In the genomic region with DNA sequence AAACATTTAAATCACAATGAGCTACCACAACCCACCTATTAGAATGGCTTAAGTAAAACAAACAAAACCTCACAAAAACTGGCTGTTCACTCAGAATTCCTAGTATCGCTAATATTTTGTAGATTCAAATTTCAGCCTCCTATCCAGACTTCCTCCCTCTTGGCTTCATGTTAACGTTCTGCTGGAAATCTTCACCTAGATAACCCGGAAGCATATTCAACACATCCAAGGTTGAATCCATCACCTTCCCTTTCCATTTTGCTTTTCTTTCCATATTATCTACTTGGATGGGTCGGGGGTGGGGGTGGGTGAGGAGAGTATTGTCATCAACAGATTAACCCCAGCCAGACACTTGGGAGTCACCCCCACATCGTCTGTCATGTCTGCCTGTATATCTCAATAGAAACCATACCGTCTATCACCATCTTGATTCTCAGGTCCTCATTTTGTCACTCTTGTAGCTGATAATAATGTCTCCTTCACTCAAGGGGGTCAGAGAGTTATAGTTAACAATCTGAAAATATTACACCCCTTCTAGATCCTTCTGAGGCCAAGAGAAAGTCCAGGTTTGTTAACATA, we compare ENCODE assay signal across 11 cellular contexts. TPM values are rescaled to one million over a fixed set of nuclear protein-coding genes. Genes with fewer than 3 reads are reported as not detected.
A peak's percentile ranks its signal among the peaks of the same experiment; 100 is the strongest.
DNase-seq lines count a peak whose midpoint lies in the region; ATAC-seq, FAIRE-seq and TF ChIP-seq lines count a peak whose summit lies in the region.
"Had no signal": no experiment of that assay in that cellular context is flagged by ENCODE, and none has a peak within 500 bp of the region (broad histone marks: within the 10 kb centered on the region; RNA-seq: fewer than 3 reads in every experiment).

No MANE protein-coding gene starts in this region.

- H3K27ac Mint-ChIP-seq in activated CD4-positive, alpha-beta T cell treated with anti-CD3 and anti-CD28 coated beads, Interleukin-2, amount 10 ng/mL, durations not matched to agents 7 days and 5 days = peak overlapping the region; percentile 43
- H3K27ac Mint-ChIP-seq in osteocyte (ENCODE audit: unreplicated experiment) = no peak overlapping the region

- no peak for FAIRE-seq in K562 (lab: Jason Lieb, UNC)

- no peaks in the 10 kb centered on the region for H3K9me1 ChIP-seq in K562 (ENCODE audit: control insufficient read depth, insufficient read depth, low read length)

- H3K36me3 ChIP-seq in Loucy (ENCODE audit: insufficient read depth, low read length) (no peaks in the 10 kb centered on the region), K562 (ENCODE audit: control insufficient read depth, insufficient read depth, low read length) (peaks cover 29% of the 10 kb centered on the region)
- H3K36me3 ChIP-seq: brain microvascular endothelial cell, suprapubic skin had no signal

- no peak for TF ChIP-seq POLR2A in K562 (conservative IDR thresholded peaks at IDR 0.05)

- POLR2A ChIA-PET in activated CD4-positive, alpha-beta T cell treated with anti-CD3 and anti-CD28 coated beads, Interleukin-2, amount 10 ng/mL, durations not matched to agents 7 days and 5 days (lab: Charles Lee) = no interaction called here
- POLR2A ChIA-PET in K562 (lab: Yijun Ruan, JAX) (interaction anchor here (1.0 kb wide), 1 partner anchor 22 kb away, joined by 7 read pairs; no protein-coding TSS in a partner anchor), HEK293T (lab: Yijun Ruan, JAX) (no interaction called here)

- H3K9me3 ChIP-seq in Loucy (ENCODE audit: insufficient read depth, low read depth, low read length) = no peaks in the 10 kb centered on the region
- H3K9me3 ChIP-seq in K562 (replicated peaks; ENCODE audit: control insufficient read depth, insufficient read depth, low read depth, low read length) = no peaks in the 10 kb centered on the region
- H3K9me3 ChIP-seq: suprapubic skin had no signal

- CTCF ChIA-PET in activated CD4-positive, alpha-beta T cell treated with anti-CD3 and anti-CD28 coated beads, Interleukin-2, amount 10 ng/mL, durations not matched to agents 7 days and 5 days (lab: Charles Lee) = interaction anchor here (0.6 to 1.5 kb wide), 3 partner anchors 16 to 226 kb away, joined by 3 to 5 read pairs (median 4); no protein-coding TSS in a partner anchor
- CTCF ChIA-PET in K562 (lab: Yijun Ruan, JAX; ENCODE audit: low intra/inter-chr PET ratio) = no interaction called here
- CTCF ChIA-PET in HEK293T (lab: Yijun Ruan, JAX) = no interaction called here

- H3K27me3 ChIP-seq in Loucy (ENCODE audit: insufficient read depth, low read length, poor library complexity, severe bottlenecking) (no peaks in the 10 kb centered on the region), K562 (ENCODE audit: control insufficient read depth in 2 of 2, insufficient read depth in 2 of 2, low read length in 2 of 2) (no peaks in the 10 kb centered on the region)
- H3K27me3 ChIP-seq: brain microvascular endothelial cell, suprapubic skin had no signal

- H3F3A ChIP-seq in Loucy (ENCODE audit: low read depth) = no peaks in the 10 kb centered on the region

- no peak for TF ChIP-seq RAD21 in K562 (CRISPR knock-in tag; conservative IDR thresholded peaks at IDR 0.05 in 1 of 2, IDR thresholded peaks at IDR 0.05 in 1 of 2)

- in situ Hi-C loops in K562 (cut with MboI) = no loop called here

- H4K20me1 ChIP-seq in Loucy (ENCODE audit: insufficient read depth, low read length, poor library complexity, severe bottlenecking) (no peaks in the 10 kb centered on the region), K562 (replicated peaks; ENCODE audit: control insufficient read depth, insufficient read depth, low read length) (no peaks in the 10 kb centered on the region)

- peaks cover 66% of the 10 kb centered on the region for H3K4me1 Mint-ChIP-seq in activated CD4-positive, alpha-beta T cell treated with anti-CD3 and anti-CD28 coated beads, Interleukin-2, amount 10 ng/mL, durations not matched to agents 7 days and 5 days
- H3K4me1 Mint-ChIP-seq in osteocyte (ENCODE audit: unreplicated experiment) = peaks cover 20% of the 10 kb centered on the region

- intact Hi-C loops in K562 (cut with micrococcal nuclease) (loop anchor here (5.0 to 10.0 kb wide), 2 partner anchors 210 to 258 kb away; a partner anchor contains a TSS), sciatic nerve (cut with DNase I) (no loop called here)

- H3K4me3 ChIP-seq in Loucy (ENCODE audit: low read length, poor library complexity, severe bottlenecking) (peak overlapping the region; percentile 81), K562 (peak overlapping the region; percentile 69; the same call in 1 of the 2 replicates)

- H3K4me2 ChIP-seq in Loucy (ENCODE audit: low read depth, low read length, poor library complexity, severe bottlenecking) = peak overlapping the region; percentile 92
- peak overlapping the region; percentile 73 for H3K4me2 ChIP-seq in K562 (ENCODE audit: insufficient read depth, low read length)

- peaks cover 61% of the 10 kb centered on the region for H3K36me3 Mint-ChIP-seq in activated CD4-positive, alpha-beta T cell treated with anti-CD3 and anti-CD28 coated beads, Interleukin-2, amount 10 ng/mL, durations not matched to agents 7 days and 5 days (ENCODE audit: low read depth)
- H3K36me3 Mint-ChIP-seq in osteocyte (ENCODE audit: unreplicated experiment) = no peaks in the 10 kb centered on the region

- BruUV-seq in K562 (replicated peaks; lab: Mats Ljungman, UMichigan) = no TSS peak

- no peak; the same call in 1 of the 2 replicates for TF ChIP-seq EP300 in K562 (IDR thresholded peaks at IDR 0.05; ENCODE audit: low read length)

- peak overlapping the region; percentile 90 for H3K4me3 Mint-ChIP-seq in activated CD4-positive, alpha-beta T cell treated with anti-CD3 and anti-CD28 coated beads, Interleukin-2, amount 10 ng/mL, durations not matched to agents 7 days and 5 days
- peak overlapping the region; percentile 99 for H3K4me3 Mint-ChIP-seq in osteocyte (ENCODE audit: unreplicated experiment)

- H3K9me3 Mint-ChIP-seq in activated CD4-positive, alpha-beta T cell treated with anti-CD3 and anti-CD28 coated beads, Interleukin-2, amount 10 ng/mL, durations not matched to agents 7 days and 5 days = peaks cover 3% of the 10 kb centered on the region
- no peaks in the 10 kb centered on the region for H3K9me3 Mint-ChIP-seq in osteocyte (ENCODE audit: unreplicated experiment)

- 6% methylated on average over 6 of the region's 6 CpGs for WGBS in K562 (ENCODE audit: insufficient coverage, low coverage, missing lambda C conversion rate)

- no peaks in the 10 kb centered on the region for H3K9me2 ChIP-seq in Loucy (replicated peaks; ENCODE audit: low read depth, low read length)

- H3K9ac ChIP-seq in Loucy (ENCODE audit: low read depth, low read length, poor library complexity, severe bottlenecking) = no peak overlapping the region
- H3K9ac ChIP-seq in K562 (ENCODE audit: insufficient read depth in 1 of 2, low read depth in 2 of 2, low read length in 2 of 2) = peak overlapping the region in 1 of 2 experiments; percentile 87; a peak in 2 of 4 replicates

- no peak for DNase-seq in activated CD4-positive, alpha-beta T cell treated with anti-CD3 and anti-CD28 coated beads, Interleukin-2, amount 10 ng/mL, durations not matched to agents 7 days and 5 days
- DNase-seq in activated CD4-positive, alpha-beta T cell treated with anti-CD3 and anti-CD28 coated beads for 1 hour = no peak
- peak in 2 of 4 experiments; percentile 25 to 53 for DNase-seq in K562 (ENCODE audit: extremely low read depth in 1 of 4, low spot score in 3 of 4)
- no peak for DNase-seq in osteocyte (ENCODE audit: extremely low spot score, unreplicated experiment)
- no peak for DNase-seq in left lobe of liver (ENCODE audit: low spot score)
- DNase-seq in HEK293T (ENCODE audit: extremely low spot score) = no peak
- DNase-seq in sciatic nerve (ENCODE audit: low spot score) = no peak
- DNase-seq: brain microvascular endothelial cell, NCI-H146 had no signal

- TF ChIP-seq CTCF in Loucy (conservative IDR thresholded peaks at IDR 0.05; ENCODE audit: low read length) (no peak), K562 (IDR thresholded peaks at IDR 0.05 in 2 of 3, conservative IDR thresholded peaks at IDR 0.05 in 1 of 3; ENCODE audit: insufficient read depth in 2 of 3, low read depth in 1 of 3, low read length in 3 of 3) (no peak), osteocyte (IDR thresholded peaks at IDR 0.05) (no peak)

- H3K27me3 Mint-ChIP-seq in activated CD4-positive, alpha-beta T cell treated with anti-CD3 and anti-CD28 coated beads, Interleukin-2, amount 10 ng/mL, durations not matched to agents 7 days and 5 days = no peaks in the 10 kb centered on the region
- no peaks in the 10 kb centered on the region for H3K27me3 Mint-ChIP-seq in osteocyte (ENCODE audit: unreplicated experiment)

- ATAC-seq in K562 (peak; percentile 16; the same call in 2 of the 3 replicates), left lobe of liver (no peak), sciatic nerve (no peak)

- H2AFZ ChIP-seq in Loucy (ENCODE audit: low read length) = no peak overlapping the region
- H2AFZ ChIP-seq in K562 (ENCODE audit: low read depth, low read length) = peak overlapping the region; percentile 67

- H3K4me1 ChIP-seq in Loucy (ENCODE audit: insufficient read depth, low read length, poor library complexity, severe bottlenecking) = peaks cover 41% of the 10 kb centered on the region
- peaks cover 4 to 8% of the 10 kb centered on the region in 2 experiments; a peak in 2 of 5 replicates for H3K4me1 ChIP-seq in K562 (replicated peaks in 1 of 2; ENCODE audit: control insufficient read depth in 2 of 2, insufficient read depth in 2 of 2, low read length in 2 of 2)

- peak overlapping the region; percentile 87 for H3K27ac ChIP-seq in K562 (ENCODE audit: extremely low read depth, low read depth, low read length)
- H3K27ac ChIP-seq: brain microvascular endothelial cell had no signal

- peaks cover 42% of the 10 kb centered on the region for H3K79me2 ChIP-seq in Loucy (ENCODE audit: insufficient read depth, low read length)
- H3K79me2 ChIP-seq in K562 (ENCODE audit: control insufficient read depth, insufficient read depth, low read length) = peaks cover 73% of the 10 kb centered on the region

RNA-seq across cellular contexts. Expression of a gene that starts 1.7 kb away (rescaled TPM):
- 10 to 100 TPM; 32.8 to 38.9 TPM for total RNA-seq in activated CD4-positive, alpha-beta T cell treated with anti-CD3 and anti-CD28 coated beads, Interleukin-2, amount 10 ng/mL, durations not matched to agents 7 days and 5 days
- 39.8 and 53.6 TPM in 2 replicates for total RNA-seq in K562 (2011; cell fraction: chromatin; rRNA removed; ENCODE audit: low replicate concordance)
- total RNA-seq in K562 (2011; cell fraction: nucleolus; rRNA removed) = 31.2 and 32.4 TPM in 2 replicates
- total RNA-seq in K562 (2011; cell fraction: nucleoplasm; rRNA removed) = 50.4 and 76.4 TPM in 2 replicates
- 33.8 and 37.6 TPM in 2 replicates for total RNA-seq in K562 (2014; rRNA removed)
- 94.7 and 97.2 TPM in 2 replicates for total RNA-seq in K562 (2014; rRNA removed; fragmentation: Illumina TruSeq; extraction: Trizol)
- total RNA-seq in K562 (2015; rRNA removed; fragmentation: Illumina TruSeq; extraction: Trizol) = 63.3 and 71.0 TPM in 2 replicates
- total RNA-seq in K562 (2021) = 66.2 and 66.6 TPM in 2 replicates
- 136 and 159 TPM in 2 replicates for polyA plus RNA-seq in K562 (2011; rRNA removed)
- 53.4 and 114 TPM in 2 replicates for polyA plus RNA-seq in K562 (2011; cell fraction: cytosol; rRNA removed)
- 33.1 and 52.9 TPM in 2 replicates for polyA plus RNA-seq in K562 (2011; cell fraction: nucleus; rRNA removed)
- 55.0 and 75.1 TPM in 2 replicates for polyA plus RNA-seq in K562 (2012)
- polyA plus RNA-seq in K562 (2014; fragmentation: Illumina TruSeq; extraction: Trizol) = 74.3 and 89.7 TPM in 2 replicates
- polyA plus RNA-seq in K562 (2014; fragmentation: Nextera tagmentation; extraction: Ambion mirVana) = 100 to 1,000 TPM; 121 to 152 TPM
- polyA plus RNA-seq in K562 (2014; rRNA removed) = 68.2 and 88.8 TPM in 2 replicates
- 60.9 and 68.3 TPM in 2 replicates for polyA minus RNA-seq in K562 (2011; rRNA and poly(A)+ RNA removed)
- 18.3 and 19.9 TPM in 2 replicates for polyA minus RNA-seq in K562 (2011; cell fraction: cytosol; rRNA and poly(A)+ RNA removed)
- 20.3 and 38.9 TPM in 2 replicates for polyA minus RNA-seq in K562 (2011; cell fraction: nucleus; rRNA and poly(A)+ RNA removed)
- 49.1 and 51.7 TPM in 2 replicates for total RNA-seq in osteocyte
- total RNA-seq in left lobe of liver = 18.4 TPM
- 26.0 TPM for total RNA-seq in sciatic nerve
